8 cellular contexts compared by ENCODE assay signal in the genomic region with DNA sequence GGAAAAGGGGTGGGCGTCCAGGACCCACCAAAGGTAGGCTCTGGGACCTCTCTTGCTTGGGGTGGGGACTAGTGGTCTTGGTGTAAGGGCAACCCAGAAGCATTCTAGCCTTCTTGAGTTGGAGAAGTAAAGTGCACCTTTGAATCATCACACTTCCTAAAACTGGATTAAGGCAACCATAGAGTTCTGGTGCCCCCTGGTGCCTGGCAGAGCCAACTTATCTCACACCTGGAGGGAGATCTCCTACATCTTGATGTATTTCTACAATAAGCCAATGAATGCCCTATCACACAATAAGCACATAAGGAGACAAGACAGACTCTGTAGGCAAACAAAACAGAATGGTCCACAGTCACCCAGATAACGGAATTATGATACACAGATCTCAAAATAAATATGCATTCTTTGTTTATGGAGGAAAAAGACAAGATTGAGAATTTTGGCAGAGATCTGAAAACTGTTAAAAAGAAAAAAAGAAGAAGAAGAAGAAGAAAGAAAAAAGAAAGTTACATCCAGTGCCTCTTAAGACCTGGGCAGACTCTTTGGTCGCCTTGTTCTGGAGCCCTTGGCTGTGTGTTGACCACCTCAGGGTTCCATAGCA.
A peak's percentile ranks its signal among the peaks of the same experiment; 100 is the strongest.
DNase-seq lines count a peak whose midpoint lies in the region; ATAC-seq lines count a peak whose summit lies in the region.

No MANE protein-coding gene starts in this region.

- no peak overlapping the region for H3K4me3 ChIP-seq in GM23248

- no peaks in the 10 kb centered on the region for H3K9me2 ChIP-seq in GM23248 (ENCODE audit: insufficient read depth)

- in situ Hi-C loops in GM23248 (cut with MboI): no loop called here

- no peak for ATAC-seq in HG03432 (IDR thresholded peaks at IDR 0.05; ENCODE audit: unreplicated experiment)
- ATAC-seq in GM21526 (IDR thresholded peaks at IDR 0.05; ENCODE audit: low FRiP score, unreplicated experiment): no peak

- peak; percentile 30 for DNase-seq in CD1c-positive myeloid dendritic cell (ENCODE audit: extremely low spot score)
- peak; percentile 58 for DNase-seq in GM23248
- peak; percentile 75 for DNase-seq in NCI-H748 (lab: John Stamatoyannopoulos, UW; ENCODE audit: unreplicated experiment)
- DNase-seq in activated naive CD4-positive, alpha-beta T cell treated with Interleukin-2 at 50 U/mL for 16 hours: peak; percentile 26
- peak; percentile 67 for DNase-seq in iPS-NIHi7 (ENCODE audit: extremely low spot score)
- DNase-seq in stimulated activated CD8-positive, alpha-beta memory T cell treated with anti-CD3 and anti-CD28 coated beads, Interleukin-7, amount 100 ng/mL, for 48 hours (ENCODE audit: extremely low read depth in 1 of 2, low read depth in 1 of 2): peak; percentile 11 to 13

- WGBS in GM23248 (ENCODE audit: low coverage in 1 of 2, low lambda C conversion rate in 2 of 2, missing lambda C conversion rate in 2 of 2), 2 experiments: 12 to 22% methylated on average over 3 of the region's 3 CpGs

- H3K9ac ChIP-seq in GM23248: no peak overlapping the region

- no peaks in the 10 kb centered on the region for H3K4me1 ChIP-seq in GM23248 (ENCODE audit: insufficient read depth)

- no peaks in the 10 kb centered on the region for H3K9me3 ChIP-seq in GM23248 (ENCODE audit: low read depth)

- H2AFZ ChIP-seq in GM23248: no peak overlapping the region

- H3K4me2 ChIP-seq in GM23248 (ENCODE audit: unreplicated experiment): no peak overlapping the region

- no peaks in the 10 kb centered on the region for H3K36me3 ChIP-seq in GM23248 (ENCODE audit: low read depth)

- H3K27me3 ChIP-seq in GM23248 (replicated peaks; ENCODE audit: insufficient read depth): peaks cover 57% of the 10 kb centered on the region

- no peaks in the 10 kb centered on the region for H3K79me2 ChIP-seq in GM23248 (ENCODE audit: insufficient read depth)

- H3F3A ChIP-seq in GM23248 (ENCODE audit: insufficient read depth): no peaks in the 10 kb centered on the region

- no peaks in the 10 kb centered on the region for H4K20me1 ChIP-seq in GM23248 (ENCODE audit: insufficient read depth)

- H3K27ac ChIP-seq in GM23248: no peak overlapping the region

Comparison
In these comparisons a context has a peak if more than half of its experiments do, and no peak if none do; other contexts are left out.
1. DNase-seq: peak in every context shown above with its lines; median percentile 75 in NCI-H748; 67 in iPS-NIHi7; 58 in GM23248; 30 in CD1c-positive myeloid dendritic cell; 26 in activated naive CD4-positive, alpha-beta T cell treated with Interleukin-2 at 50 U/mL for 16 hours; 12 in stimulated activated CD8-positive, alpha-beta memory T cell treated with anti-CD3 and anti-CD28 coated beads, Interleukin-7, amount 100 ng/mL, for 48 hours.